ENCODE assay signal across 31 cellular contexts in the genomic region with DNA sequence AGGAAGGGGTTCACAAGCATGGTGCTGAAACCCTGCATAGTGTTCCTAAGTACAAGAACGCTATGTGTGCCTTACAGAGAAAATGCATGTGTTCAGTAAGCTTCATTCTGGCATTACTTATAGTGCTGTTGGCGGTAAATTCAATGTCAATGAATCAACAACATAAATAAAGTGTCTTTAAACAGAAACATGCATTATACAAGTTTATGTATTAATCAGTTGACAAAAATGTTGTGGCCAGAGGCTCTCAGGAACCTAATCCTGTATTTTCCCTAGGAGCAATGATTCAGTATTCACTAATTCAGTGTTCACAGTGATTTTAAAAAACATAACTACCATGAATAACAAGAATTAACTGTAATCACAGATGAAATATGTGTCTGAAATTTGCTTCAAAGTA. TPM values are rescaled to one million over a fixed set of nuclear protein-coding genes. Genes with fewer than 3 reads are reported as not detected.
DNase-seq lines count a peak whose midpoint lies in the region; ATAC-seq and TF ChIP-seq lines count a peak whose summit lies in the region.
"Had no signal": no experiment of that assay in that cellular context is flagged by ENCODE, and none has a peak within 500 bp of the region (broad histone marks: within the 10 kb centered on the region; RNA-seq: fewer than 3 reads in every experiment).

No MANE protein-coding gene starts in this region.

- peaks cover 83% of the 10 kb centered on the region for H3K4me1 Mint-ChIP-seq in HFFc6 (ENCODE audit: low read depth)
- H3K4me1 Mint-ChIP-seq in activated CD8-positive, alpha-beta memory T cell treated with anti-CD3 and anti-CD28 coated beads, Interleukin-2, amount 10 ng/mL, durations not matched to agents 7 days and 5 days = no peaks in the 10 kb centered on the region
- H3K4me1 Mint-ChIP-seq: activated CD4-positive, alpha-beta T cell treated with anti-CD3 and anti-CD28 coated beads, Interleukin-2, amount 10 ng/mL, durations not matched to agents 7 days and 5 days had no signal

- ATAC-seq in upper lobe of left lung (ENCODE audit: low FRiP score in 2 of 2) (no peak), HG02571 (IDR thresholded peaks at IDR 0.05; ENCODE audit: unreplicated experiment) (no peak)
- no peak for ATAC-seq in activated CD8-positive, alpha-beta memory T cell treated with anti-CD3 and anti-CD28 coated beads, Interleukin-2, amount 10 ng/mL, durations not matched to agents 7 days and 5 days
- ATAC-seq: right cardiac atrium had no signal

- in situ Hi-C loops in astrocyte of the spinal cord (cut with HindIII; ENCODE audit: low sequenced_read_pairs) = no loop called here

- H3K27me3 ChIP-seq in smooth muscle cell (ENCODE audit: low read depth) (no peaks in the 10 kb centered on the region), upper lobe of left lung (no peaks in the 10 kb centered on the region)
- H3K27me3 ChIP-seq: cardiac muscle cell, Peyer's patch, testis, vagina had no signal

- H3K4me3 ChIP-seq in astrocyte of the spinal cord (ENCODE audit: low read depth, low read length) = no peak overlapping the region
- H3K4me3 ChIP-seq in fibroblast of pulmonary artery (replicated peaks; ENCODE audit: low read depth, low read length) = no peak overlapping the region
- H3K4me3 ChIP-seq in smooth muscle cell = no peak overlapping the region
- no peak overlapping the region for H3K4me3 ChIP-seq in upper lobe of left lung
- H3K4me3 ChIP-seq: cardiac muscle cell, coronary artery, Peyer's patch, testis, vagina had no signal

- CTCF ChIA-PET in activated CD8-positive, alpha-beta memory T cell treated with anti-CD3 and anti-CD28 coated beads, Interleukin-2, amount 10 ng/mL, durations not matched to agents 7 days and 5 days (lab: Charles Lee) = no interaction called here

- H3K9me3 ChIP-seq in smooth muscle cell (replicated peaks; ENCODE audit: low read depth) = no peaks in the 10 kb centered on the region
- H3K9me3 ChIP-seq in upper lobe of left lung = no peaks in the 10 kb centered on the region
- H3K9me3 ChIP-seq: Peyer's patch, testis, vagina had no signal

- TF ChIP-seq POLR2A in upper lobe of left lung (IDR thresholded peaks at IDR 0.05) = no peak

- TF ChIP-seq CTCF in HFFc6 (IDR thresholded peaks at IDR 0.05) = no peak
- TF ChIP-seq CTCF in astrocyte of the spinal cord (IDR thresholded peaks at IDR 0.05; ENCODE audit: low read depth, low read length) = no peak
- TF ChIP-seq CTCF in fibroblast of pulmonary artery (IDR thresholded peaks at IDR 0.05; ENCODE audit: low read length, missing control alignments) = no peak
- TF ChIP-seq CTCF in smooth muscle cell (IDR thresholded peaks at IDR 0.05; ENCODE audit: borderline replicate concordance, insufficient read depth, poor library complexity, severe bottlenecking) = no peak
- TF ChIP-seq CTCF in GM20000 (IDR thresholded peaks at IDR 0.05; ENCODE audit: extremely low read depth, missing control alignments) = no peak
- TF ChIP-seq CTCF in upper lobe of left lung (IDR thresholded peaks at IDR 0.05) = no peak

- peak overlapping the region; percentile 78 for H3K4me2 ChIP-seq in smooth muscle cell

- TF ChIP-seq EP300 in upper lobe of left lung (IDR thresholded peaks at IDR 0.05) = no peak

- peaks cover 17% of the 10 kb centered on the region for H3K4me1 ChIP-seq in smooth muscle cell (ENCODE audit: low read depth)
- no peaks in the 10 kb centered on the region for H3K4me1 ChIP-seq in upper lobe of left lung
- H3K4me1 ChIP-seq: Peyer's patch, vagina had no signal

- no peaks in the 10 kb centered on the region for H3K79me2 ChIP-seq in smooth muscle cell (ENCODE audit: low read depth)

- H4K20me1 ChIP-seq in smooth muscle cell (ENCODE audit: low read depth) = no peaks in the 10 kb centered on the region

- peak overlapping the region; percentile 63 for H3K9ac ChIP-seq in smooth muscle cell (ENCODE audit: low read depth)

- peaks cover 7% of the 10 kb centered on the region; the same call in 1 of the 2 replicates for H3K9me3 Mint-ChIP-seq in HFFc6
- H3K9me3 Mint-ChIP-seq in activated CD8-positive, alpha-beta memory T cell treated with anti-CD3 and anti-CD28 coated beads, Interleukin-2, amount 10 ng/mL, durations not matched to agents 7 days and 5 days (ENCODE audit: low read depth) = peaks cover 4% of the 10 kb centered on the region
- H3K9me3 Mint-ChIP-seq: endodermal cell, neural crest cell had no signal

- peaks cover 18% of the 10 kb centered on the region for H3K36me3 Mint-ChIP-seq in HFFc6 (ENCODE audit: low read depth)
- no peaks in the 10 kb centered on the region for H3K36me3 Mint-ChIP-seq in activated CD8-positive, alpha-beta memory T cell treated with anti-CD3 and anti-CD28 coated beads, Interleukin-2, amount 10 ng/mL, durations not matched to agents 7 days and 5 days

- H3K4me3 Mint-ChIP-seq in HFFc6 = peak overlapping the region; percentile 22; the same call in 1 of the 2 replicates
- no peak overlapping the region for H3K4me3 Mint-ChIP-seq in activated CD8-positive, alpha-beta memory T cell treated with anti-CD3 and anti-CD28 coated beads, Interleukin-2, amount 10 ng/mL, durations not matched to agents 7 days and 5 days
- H3K4me3 Mint-ChIP-seq: activated CD4-positive, alpha-beta T cell treated with anti-CD3 and anti-CD28 coated beads, Interleukin-2, amount 10 ng/mL, durations not matched to agents 7 days and 5 days; endodermal cell; neural crest cell had no signal

- peak overlapping the region; percentile 82 for H3K27ac Mint-ChIP-seq in HFFc6
- H3K27ac Mint-ChIP-seq in activated CD8-positive, alpha-beta memory T cell treated with anti-CD3 and anti-CD28 coated beads, Interleukin-2, amount 10 ng/mL, durations not matched to agents 7 days and 5 days = no peak overlapping the region
- H3K27ac Mint-ChIP-seq: activated CD4-positive, alpha-beta T cell treated with anti-CD3 and anti-CD28 coated beads, Interleukin-2, amount 10 ng/mL, durations not matched to agents 7 days and 5 days; endodermal cell had no signal

- peak; percentile 89 for DNase-seq in HFFc6
- DNase-seq in astrocyte of the spinal cord (ENCODE audit: low read depth, low spot score) = peak; percentile 71
- DNase-seq in fibroblast of pulmonary artery (ENCODE audit: low read depth) = peak; percentile 10
- no peak for DNase-seq in smooth muscle cell (lab: John Stamatoyannopoulos, UW; ENCODE audit: unreplicated experiment)
- DNase-seq in GM20000 (ENCODE audit: low spot score) = no peak
- no peak for DNase-seq in upper lobe of left lung
- no peak for DNase-seq in activated CD8-positive, alpha-beta memory T cell treated with anti-CD3 and anti-CD28 coated beads, Interleukin-2, amount 10 ng/mL, durations not matched to agents 7 days and 5 days
- DNase-seq: activated CD4-positive, alpha-beta T cell treated with anti-CD3 and anti-CD28 coated beads, Interleukin-2, amount 10 ng/mL, durations not matched to agents 7 days and 5 days; activated naive CD4-positive, alpha-beta T cell treated with Interleukin-2 at 50 U/mL for 16 hours; activated T-cell treated with anti-CD3 and anti-CD28 coated beads, Interleukin-2, amount 50 U/mL, for 48 hours; amygdala; DND-41; endodermal cell; H7; head of caudate nucleus; mammary epithelial cell; NCI-H1105; NCI-H2029; NCI-H226; NCI-H69; Peyer's patch; posterior cingulate gyrus; stimulated activated CD4-positive, alpha-beta T cell treated with anti-CD3 and anti-CD28 coated beads, Interleukin-12 subunit alpha, Interleukin-12 subunit beta, amount 100 ng/mL, for 4 hours; stimulated activated naive CD4-positive, alpha-beta T cell; testis had no signal

- H3K36me3 ChIP-seq in smooth muscle cell (ENCODE audit: low read depth) (no peaks in the 10 kb centered on the region), upper lobe of left lung (no peaks in the 10 kb centered on the region)
- H3K36me3 ChIP-seq: cardiac muscle cell, Peyer's patch, vagina had no signal

- H2AFZ ChIP-seq in smooth muscle cell (ENCODE audit: low read depth) = no peak overlapping the region

- H3K27ac ChIP-seq in smooth muscle cell (ENCODE audit: low read depth) (peak overlapping the region; percentile 88), upper lobe of left lung (no peak overlapping the region)
- H3K27ac ChIP-seq: Peyer's patch, vagina had no signal

- peaks cover 3% of the 10 kb centered on the region for H3K27me3 Mint-ChIP-seq in HFFc6 (ENCODE audit: insufficient read depth)
- H3K27me3 Mint-ChIP-seq in activated CD8-positive, alpha-beta memory T cell treated with anti-CD3 and anti-CD28 coated beads, Interleukin-2, amount 10 ng/mL, durations not matched to agents 7 days and 5 days = no peaks in the 10 kb centered on the region
- H3K27me3 Mint-ChIP-seq: activated CD4-positive, alpha-beta T cell treated with anti-CD3 and anti-CD28 coated beads, Interleukin-2, amount 10 ng/mL, durations not matched to agents 7 days and 5 days had no signal

- peaks cover 17% of the 10 kb centered on the region for H3F3A ChIP-seq in smooth muscle cell (ENCODE audit: low read depth)

- WGBS in smooth muscle cell (ENCODE audit: low lambda C conversion rate) = 46% methylated on average over 2 of the region's 2 CpGs
- 92 to 97% methylated on average over 2 of the region's 2 CpGs for whole genome bisulfite sequencing in upper lobe of left lung, 2 donors

RNA-seq across cellular contexts. Expression of a gene that starts 47.1 kb away (rescaled TPM):
- 1 to 10 TPM; 6.5 to 8.5 (median 7.1) TPM for total RNA-seq in HFFc6 (2021; fragmentation: NEBNext Ultra II Directional; extraction: Animal tissue kit (Norgen Biotek cat#: 25700))
- total RNA-seq in smooth muscle cell (0.99 and 1.8 TPM in 2 replicates), upper lobe of left lung (1 to 10 TPM in 4 of 6 donors, under 1 TPM in 2; 0.89 to 5.2 (median 1.6) TPM)
- 0.58 and 2.3 TPM in 2 replicates for polyA plus RNA-seq in smooth muscle cell
- not detected for total RNA-seq in activated CD8-positive, alpha-beta memory T cell treated with anti-CD3 and anti-CD28 coated beads, Interleukin-2, amount 10 ng/mL, durations not matched to agents 7 days and 5 days
- total RNA-seq: activated CD4-positive, alpha-beta T cell treated with anti-CD3 and anti-CD28 coated beads, Interleukin-2, amount 10 ng/mL, durations not matched to agents 7 days and 5 days; mammary epithelial cell had no signal
- polyA plus RNA-seq: mammary epithelial cell had no signal

Comparison
In these comparisons a context has a peak if more than half of its experiments do, and no peak if none do; other contexts are left out.
1. DNase-seq: peak in HFFc6 (single experiment), astrocyte of the spinal cord (single experiment) and fibroblast of pulmonary artery (single experiment); none in smooth muscle cell (single experiment), GM20000 (single experiment), upper lobe of left lung (0 of 2) and activated CD8-positive, alpha-beta memory T cell treated with anti-CD3 and anti-CD28 coated beads, Interleukin-2, amount 10 ng/mL, durations not matched to agents 7 days and 5 days (single experiment).